8 cellular contexts compared by ENCODE assay signal in the genomic region with DNA sequence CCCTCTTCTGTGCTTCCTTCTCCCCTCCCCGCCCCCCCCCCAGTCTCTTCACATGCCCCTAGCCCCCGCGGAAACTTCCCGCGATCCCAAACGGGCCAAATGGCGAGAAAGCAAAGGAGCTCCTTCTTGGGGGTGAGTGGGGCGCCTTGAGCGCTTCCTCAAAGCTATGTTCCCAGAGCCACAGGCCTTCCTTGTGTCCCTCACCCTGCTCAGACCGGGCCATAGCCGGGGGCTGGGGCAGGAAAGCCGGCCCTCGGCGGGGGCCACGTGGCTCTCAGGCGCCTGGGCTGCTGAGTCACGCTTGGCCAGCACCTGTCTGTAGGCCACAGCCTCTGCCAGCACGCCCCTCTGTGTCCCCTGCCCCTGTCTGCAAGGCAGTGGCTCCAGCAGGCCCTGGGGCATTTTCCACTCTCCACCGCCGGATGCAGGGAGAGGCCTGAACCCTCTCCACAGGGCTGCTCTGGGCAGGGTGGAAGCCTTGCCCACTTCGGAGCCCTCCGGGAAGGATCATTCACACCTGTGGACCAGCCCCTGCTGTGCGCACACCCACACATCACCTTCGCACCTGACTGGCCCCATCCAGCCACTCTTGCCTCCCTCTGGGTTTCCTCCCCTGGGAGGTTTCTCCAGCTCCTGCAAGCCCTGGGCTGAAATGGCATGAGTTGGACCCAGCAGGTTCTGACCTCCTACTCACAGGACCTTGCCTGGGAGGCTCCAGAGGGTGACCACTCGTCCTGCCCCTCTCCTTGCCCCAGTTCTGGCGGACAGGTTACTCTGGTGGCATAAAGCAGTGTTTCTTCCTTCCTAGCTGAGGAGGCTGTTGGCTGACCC. TPM values are rescaled to one million over a fixed set of nuclear protein-coding genes. Genes with fewer than 3 reads are reported as not detected.
A peak's percentile ranks its signal among the peaks of the same experiment; 100 is the strongest.
DNase-seq lines count a peak whose midpoint lies in the region; ATAC-seq and TF ChIP-seq lines count a peak whose summit lies in the region.

No MANE protein-coding gene starts in this region.

- peak overlapping the region; percentile 100 for H3K27ac ChIP-seq in right lobe of liver

- H3K9me3 ChIP-seq in right lobe of liver = no peaks in the 10 kb centered on the region

- H3K4me3 Mint-ChIP-seq in T-helper 1 cell treated with Interleukin-12 subunit alpha and Interleukin-12 subunit beta and Interleukin-4 antibody, amounts not matched to agents 30 μg/mL and 1 μg/mL, for 36 hours = peak overlapping the region; percentile 75
- peak overlapping the region; percentile 94 for H3K4me3 Mint-ChIP-seq in dendritic cell treated with granulocyte-macrophage colony-stimulating factor and Interleukin-4, amounts not matched to agents 40 ng/mL and 50 ng/mL, for 4 days

- DNase-seq in NCI-H1436 (lab: John Stamatoyannopoulos, UW) (peak; percentile 15), NCI-H1436 treated with DMSO at 0.1 percent for 48 hours (lab: John Stamatoyannopoulos, UW) (no peak), right lobe of liver (peak; percentile 80 to 87 (median 85)), NCI-H128 (lab: John Stamatoyannopoulos, UW; ENCODE audit: unreplicated experiment) (no peak)
- DNase-seq in stimulated activated CD4-positive, alpha-beta T cell treated with anti-CD3 and anti-CD28 coated beads, Interleukin-4, amount 100 ng/mL, for 4 hours = peak; percentile 34 to 36

- no peak for TF ChIP-seq CTCF in right lobe of liver (IDR thresholded peaks at IDR 0.05)

- peaks cover 0 to 59% (median 19%) of the 10 kb centered on the region in 4 donors for H3K4me1 ChIP-seq in right lobe of liver

- intact Hi-C loops in dendritic cell treated with granulocyte-macrophage colony-stimulating factor and Interleukin-4, amounts not matched to agents 40 ng/mL and 50 ng/mL, for 4 days (cut with micrococcal nuclease) = loop anchor here (2.0 kb wide), 1 partner anchor 13 kb away; the partner anchor contains the start of gene MGAT4B
- intact Hi-C loops in right lobe of liver (cut with DNase I) = no loop called here

- no peaks in the 10 kb centered on the region for H3K9me3 Mint-ChIP-seq in T-helper 1 cell treated with Interleukin-12 subunit alpha and Interleukin-12 subunit beta and Interleukin-4 antibody, amounts not matched to agents 30 μg/mL and 1 μg/mL, for 36 hours
- H3K9me3 Mint-ChIP-seq in dendritic cell treated with granulocyte-macrophage colony-stimulating factor and Interleukin-4, amounts not matched to agents 40 ng/mL and 50 ng/mL, for 4 days = no peaks in the 10 kb centered on the region

- H3K27me3 Mint-ChIP-seq in T-helper 1 cell treated with Interleukin-12 subunit alpha and Interleukin-12 subunit beta and Interleukin-4 antibody, amounts not matched to agents 30 μg/mL and 1 μg/mL, for 36 hours (ENCODE audit: low read depth) = no peaks in the 10 kb centered on the region
- peaks cover 17% of the 10 kb centered on the region for H3K27me3 Mint-ChIP-seq in dendritic cell treated with granulocyte-macrophage colony-stimulating factor and Interleukin-4, amounts not matched to agents 40 ng/mL and 50 ng/mL, for 4 days

- H3K4me3 ChIP-seq in right lobe of liver = peak overlapping the region; percentile 97 to 100 (median 100)

- peaks cover 0 to 24% (median 10%) of the 10 kb centered on the region in 4 donors for H3K36me3 ChIP-seq in right lobe of liver

- peak overlapping the region; percentile 95 for H3K27ac Mint-ChIP-seq in T-helper 1 cell treated with Interleukin-12 subunit alpha and Interleukin-12 subunit beta and Interleukin-4 antibody, amounts not matched to agents 30 μg/mL and 1 μg/mL, for 36 hours
- peak overlapping the region; percentile 97 for H3K27ac Mint-ChIP-seq in dendritic cell treated with granulocyte-macrophage colony-stimulating factor and Interleukin-4, amounts not matched to agents 40 ng/mL and 50 ng/mL, for 4 days

- peak; percentile 8 for TF ChIP-seq POLR2A in right lobe of liver (IDR thresholded peaks at IDR 0.05)

- ATAC-seq in HG03439 (IDR thresholded peaks at IDR 0.05; ENCODE audit: unreplicated experiment) (peak; percentile 8), right lobe of liver (peak; percentile 32 to 51 (median 46))

- H3K4me1 Mint-ChIP-seq in T-helper 1 cell treated with Interleukin-12 subunit alpha and Interleukin-12 subunit beta and Interleukin-4 antibody, amounts not matched to agents 30 μg/mL and 1 μg/mL, for 36 hours (ENCODE audit: low read depth) = peaks cover 37% of the 10 kb centered on the region
- H3K4me1 Mint-ChIP-seq in dendritic cell treated with granulocyte-macrophage colony-stimulating factor and Interleukin-4, amounts not matched to agents 40 ng/mL and 50 ng/mL, for 4 days (ENCODE audit: low read depth) = peaks cover 71% of the 10 kb centered on the region

- no peaks in the 10 kb centered on the region for H3K27me3 ChIP-seq in right lobe of liver

- peaks cover 23% of the 10 kb centered on the region for H3K36me3 Mint-ChIP-seq in T-helper 1 cell treated with Interleukin-12 subunit alpha and Interleukin-12 subunit beta and Interleukin-4 antibody, amounts not matched to agents 30 μg/mL and 1 μg/mL, for 36 hours (ENCODE audit: low read depth)
- peaks cover 53% of the 10 kb centered on the region for H3K36me3 Mint-ChIP-seq in dendritic cell treated with granulocyte-macrophage colony-stimulating factor and Interleukin-4, amounts not matched to agents 40 ng/mL and 50 ng/mL, for 4 days (ENCODE audit: low read depth)

- 5% methylated on average over 10 of the region's 26 CpGs for WGBS in right lobe of liver (ENCODE audit: insufficient coverage, low coverage, low lambda C conversion rate, missing lambda C conversion rate)

RNA-seq across cellular contexts. Expression of gene SQSTM1, which starts 1.2 kb away (rescaled TPM):
- total RNA-seq in right lobe of liver = 1,000 to 10,000 TPM in 2 of 6 experiments, 100 to 1,000 TPM in 4; 195 to 1,174 (median 649) TPM

RNA-seq across cellular contexts. Expression of gene MGAT4B, which starts 12.8 kb away (rescaled TPM):
- total RNA-seq in right lobe of liver = 100 to 1,000 TPM; 151 to 259 (median 181) TPM

RNA-seq across cellular contexts. Expression of gene LTC4S, which starts 25.7 kb away (rescaled TPM):
- total RNA-seq in right lobe of liver = 1 to 10 TPM in 3 of 6 experiments, under 1 TPM in 2, not detected in 1; 0.73 to 1.7 (median 1.4) TPM

RNA-seq across cellular contexts. Expression of gene MRNIP, which starts 39.1 kb away (rescaled TPM):
- total RNA-seq in right lobe of liver = 10 to 100 TPM in 3 of 6 experiments, 1 to 10 TPM in 3; 4.7 to 14.7 (median 9.0) TPM

Comparison
In these comparisons a context has a peak if more than half of its experiments do, and no peak if none do; other contexts are left out.
1. DNase-seq: peak in NCI-H1436 (single experiment), right lobe of liver (3 of 3) and stimulated activated CD4-positive, alpha-beta T cell treated with anti-CD3 and anti-CD28 coated beads, Interleukin-4, amount 100 ng/mL, for 4 hours (2 of 2); none in NCI-H1436 treated with DMSO at 0.1 percent for 48 hours (single experiment) and NCI-H128 (single experiment).